23 cellular contexts compared by ENCODE assay signal in genomic region chr14:92461891-92462290, GRCh38. TPM values are rescaled to one million over a fixed set of nuclear protein-coding genes. Genes with fewer than 3 reads are reported as not detected.
DNase-seq lines count a peak whose midpoint lies in the region; ATAC-seq, FAIRE-seq and TF ChIP-seq lines count a peak whose summit lies in the region.
"Had no signal": no experiment of that assay in that cellular context is flagged by ENCODE, and none has a peak within 500 bp of the region (broad histone marks: within the 10 kb centered on the region; RNA-seq: fewer than 3 reads in every experiment).

No MANE protein-coding gene starts in this region.

- POLR2A ChIA-PET in GM12878 (lab: Charles Lee): interaction anchor here (2.0 kb wide), 1 partner anchor 116 kb away, joined by 6 read pairs; no protein-coding TSS in a partner anchor

- H3K4me2 ChIP-seq in GM12878 (ENCODE audit: control insufficient read depth, insufficient read depth): peak overlapping the region; percentile 68

- ATAC-seq in GM12878: no peak; the same call in 2 of the 3 replicates
- ATAC-seq in lung (ENCODE audit: insufficient read depth, low FRiP score): no peak
- ATAC-seq in GM18870 (IDR thresholded peaks at IDR 0.05; ENCODE audit: unreplicated experiment): no peak
- ATAC-seq in foreskin keratinocyte: no peak

- no peak for TF ChIP-seq CTCF in GM12878 (IDR thresholded peaks at IDR 0.05 in 2 of 3, conservative IDR thresholded peaks at IDR 0.05 in 1 of 3; ENCODE audit: control insufficient read depth in 2 of 3, extremely low read depth in 1 of 3, insufficient read depth in 1 of 3, low read depth in 3 of 3, low read length in 3 of 3)
- no peak for TF ChIP-seq CTCF in lung (IDR thresholded peaks at IDR 0.05; ENCODE audit: control extremely low read depth, extremely low read depth)
- TF ChIP-seq CTCF in Calu3 (IDR thresholded peaks at IDR 0.05; ENCODE audit: unreplicated experiment): no peak
- TF ChIP-seq CTCF in foreskin keratinocyte (conservative IDR thresholded peaks at IDR 0.05): no peak

- 90% methylated on average over 7 of the region's 7 CpGs for WGBS in GM12878 (ENCODE audit: insufficient coverage, insufficient replicate concordance, low lambda C conversion rate, missing lambda C conversion rate)
- 88 to 94% methylated on average over 7 of the region's 7 CpGs for WGBS in lung, 2 donors

- RAD21 ChIA-PET in GM12878 (lab: Charles Lee; ENCODE audit: unreplicated experiment): interaction anchor here (0.6 to 2.7 kb wide), 14 partner anchors 23 to 215 kb away, joined by 3 to 14 read pairs (median 5); no protein-coding TSS in a partner anchor

- no peak overlapping the region for H3K27ac Mint-ChIP-seq in Calu3 (ENCODE audit: unreplicated experiment)
- H3K27ac Mint-ChIP-seq: activated B cell treated with CpG ODN at 0.5 μM for 24 hours had no signal

- H2AFZ ChIP-seq in GM12878 (ENCODE audit: control insufficient read depth, low read depth, low read length): no peak overlapping the region
- H2AFZ ChIP-seq: parathyroid adenoma had no signal

- peak; percentile 52 for DNase-seq in activated CD8-positive, alpha-beta memory T cell treated with anti-CD3 and anti-CD28 coated beads for 24 hours
- no peak for DNase-seq in activated CD8-positive, alpha-beta memory T cell treated with anti-CD3 and anti-CD28 coated beads, Interleukin-2, amount 50 U/mL, for 4 hours
- DNase-seq in GM12878 (ENCODE audit: low read depth, low spot score) (no peak), lung (ENCODE audit: low spot score) (no peak), Calu3 (no peak), foreskin keratinocyte (no peak)
- DNase-seq: 8988T; activated B cell treated with CpG ODN at 0.5 μM for 24 hours; activated CD4-positive, alpha-beta memory T cell treated with anti-CD3 and anti-CD28 coated beads, Interleukin-2, amount 10 ng/mL, durations not matched to agents 7 days and 5 days; activated naive CD4-positive, alpha-beta T cell treated with anti-CD3 and anti-CD28 coated beads, Interleukin-2, amount 50 U/mL, for 16 hours; COR-L47; DMS79 treated with DMSO at 0.1 percent for 48 hours; kidney glomerular epithelial cell; NCI-H1048; NCI-H2029; NCI-H2227 treated with DMSO at 0.1 percent for 48 hours; NCI-H748 treated with DMSO at 0.1 percent for 48 hours; thyroid gland had no signal

- in situ Hi-C loops in GM12878 (cut with MboI): no loop called here

- no peaks in the 10 kb centered on the region for H3K9me3 Mint-ChIP-seq in Calu3 (ENCODE audit: low read depth, unreplicated experiment)

- CTCF ChIA-PET in GM12878 (lab: Yijun Ruan, JAX) (interaction anchor here (0.6 to 3.9 kb wide), 15 partner anchors 12 to 465 kb away, joined by 3 to 26 read pairs (median 4); no protein-coding TSS in a partner anchor), Calu3 (lab: Charles Lee) (interaction anchor here (1.0 kb wide), 1 partner anchor 10 kb away, joined by 4 read pairs; no protein-coding TSS in a partner anchor)

- no peak overlapping the region for H3K4me3 ChIP-seq in GM12878
- no peak overlapping the region for H3K4me3 ChIP-seq in lung
- peak overlapping the region in 2 of 5 donors; percentile 4 to 44 for H3K4me3 ChIP-seq in subcutaneous abdominal adipose tissue (ENCODE audit: low read depth in 1 of 5, low read length in 5 of 5)
- H3K4me3 ChIP-seq: cardiac muscle cell, thyroid gland had no signal

- H3K9me3 ChIP-seq in GM12878 (replicated peaks; ENCODE audit: control insufficient read depth, insufficient read depth, low read length) (peaks cover 5% of the 10 kb centered on the region; the same call in 2 of the 3 replicates), lung (ENCODE audit: control insufficient read depth in 2 of 2, insufficient read depth in 1 of 2, low read length in 1 of 2) (peaks cover 0 to 1% of the 10 kb centered on the region in 2 donors), subcutaneous abdominal adipose tissue (ENCODE audit: control insufficient read depth in 5 of 5, low read length in 5 of 5) (peaks cover 3 to 5% (median 4%) of the 10 kb centered on the region in 5 donors)
- H3K9me3 ChIP-seq: thyroid gland had no signal

- H3K4me3 Mint-ChIP-seq in Calu3 (ENCODE audit: low read depth, unreplicated experiment): no peak overlapping the region
- H3K4me3 Mint-ChIP-seq: activated B cell treated with CpG ODN at 0.5 μM for 24 hours; activated CD4-positive, alpha-beta memory T cell treated with anti-CD3 and anti-CD28 coated beads, Interleukin-2, amount 10 ng/mL, durations not matched to agents 7 days and 5 days had no signal

- BruUV-seq in GM12878 (replicated peaks; lab: Mats Ljungman, UMichigan): no TSS peak
- BruUV-seq in Calu3 (replicated peaks; lab: Mats Ljungman, UMichigan): no TSS peak

- peaks cover 10% of the 10 kb centered on the region for H3K27me3 Mint-ChIP-seq in Calu3 (ENCODE audit: unreplicated experiment)

- no peaks in the 10 kb centered on the region for H3K27me3 ChIP-seq in GM12878 (replicated peaks in 1 of 2; ENCODE audit: control insufficient read depth in 2 of 2, insufficient read depth in 2 of 2, low read length in 1 of 2)
- no peaks in the 10 kb centered on the region for H3K27me3 ChIP-seq in lung (ENCODE audit: control insufficient read depth, insufficient read depth)
- peaks cover 0 to 13% (median 0%) of the 10 kb centered on the region in 5 donors for H3K27me3 ChIP-seq in subcutaneous abdominal adipose tissue (ENCODE audit: control insufficient read depth in 5 of 5, insufficient read depth in 4 of 5, low read length in 5 of 5)
- H3K27me3 ChIP-seq in foreskin keratinocyte: no peaks in the 10 kb centered on the region
- H3K27me3 ChIP-seq: cardiac muscle cell, thyroid gland had no signal

- no peaks in the 10 kb centered on the region for H4K20me1 ChIP-seq in GM12878 (ENCODE audit: control insufficient read depth, insufficient read depth)

- H3K9ac ChIP-seq in GM12878 (ENCODE audit: control insufficient read depth, insufficient read depth, low read length) (no peak overlapping the region), subcutaneous abdominal adipose tissue (ENCODE audit: low read length in 5 of 5) (peak overlapping the region in 1 of 5 donors; percentile 23)
- H3K9ac ChIP-seq: parathyroid adenoma had no signal

- H3K36me3 ChIP-seq in GM12878 (ENCODE audit: control insufficient read depth in 2 of 2, insufficient read depth in 2 of 2, low read length in 1 of 2) (no peaks in the 10 kb centered on the region), lung (ENCODE audit: control insufficient read depth in 2 of 2, insufficient read depth in 2 of 2, low read length in 2 of 2) (no peaks in the 10 kb centered on the region), subcutaneous abdominal adipose tissue (ENCODE audit: control insufficient read depth in 5 of 5, insufficient read depth in 5 of 5, low read length in 5 of 5) (no peaks in the 10 kb centered on the region)
- H3K36me3 ChIP-seq: cardiac muscle cell, thyroid gland had no signal

- no peak for TF ChIP-seq RAD21 in GM12878 (IDR thresholded peaks at IDR 0.05; ENCODE audit: insufficient read depth, low read depth, low read length)

- H3K4me1 ChIP-seq in GM12878 (ENCODE audit: control insufficient read depth, insufficient read depth, low read length) (peaks cover 16% of the 10 kb centered on the region), lung (ENCODE audit: control insufficient read depth in 2 of 2, insufficient read depth in 2 of 2, low read length in 2 of 2) (peaks cover 0 to 20% of the 10 kb centered on the region in 2 donors), subcutaneous abdominal adipose tissue (ENCODE audit: control insufficient read depth in 5 of 5, insufficient read depth in 5 of 5, low read length in 5 of 5) (peaks cover 9 to 47% (median 34%) of the 10 kb centered on the region in 5 donors), foreskin keratinocyte (peaks cover 4% of the 10 kb centered on the region)
- H3K4me1 ChIP-seq: parathyroid adenoma had no signal

- no peak for FAIRE-seq in GM12878 (lab: Jason Lieb, UNC)

- intact Hi-C loops in GM12878 (cut with micrococcal nuclease; ENCODE audit: unreplicated experiment) (loop anchor here (2.0 kb wide), 1 partner anchor 219 kb away; no protein-coding TSS in a partner anchor), Calu3 (cut with micrococcal nuclease; ENCODE audit: unreplicated experiment) (no loop called here)

- SMC1A ChIA-PET in GM12878 (lab: Charles Lee; ENCODE audit: uncharacterized antibody, unreplicated experiment): interaction anchor here (0.9 to 2.7 kb wide), 18 partner anchors 9 to 327 kb away, joined by 3 to 16 read pairs (median 4); no protein-coding TSS in a partner anchor

- H3K36me3 Mint-ChIP-seq in Calu3 (ENCODE audit: insufficient read depth, unreplicated experiment): no peaks in the 10 kb centered on the region
- H3K36me3 Mint-ChIP-seq: naive thymus-derived CD4-positive, alpha-beta T cell had no signal

- no peaks in the 10 kb centered on the region for H3K4me1 Mint-ChIP-seq in Calu3 (ENCODE audit: low read depth, unreplicated experiment)

- no peak for TF ChIP-seq POLR2A in GM12878 (IDR thresholded peaks at IDR 0.05; ENCODE audit: low read depth, low read length)

- H3K79me2 ChIP-seq in GM12878 (ENCODE audit: control insufficient read depth, insufficient read depth, low read length): no peaks in the 10 kb centered on the region
- H3K79me2 ChIP-seq: parathyroid adenoma had no signal

- no peak overlapping the region for H3K27ac ChIP-seq in GM12878 (ENCODE audit: control insufficient read depth, insufficient read depth)
- H3K27ac ChIP-seq in lung (ENCODE audit: low read depth in 1 of 2, low read length in 1 of 2): peak overlapping the region; percentile 27 to 66
- peak overlapping the region; percentile 77 for H3K27ac ChIP-seq in subcutaneous abdominal adipose tissue (ENCODE audit: low read depth, low read length)
- H3K27ac ChIP-seq in foreskin keratinocyte: no peak overlapping the region
- H3K27ac ChIP-seq: cardiac muscle cell, parathyroid adenoma had no signal

- TF ChIP-seq EP300 in GM12878 (IDR thresholded peaks at IDR 0.05; ENCODE audit: borderline replicate concordance in 1 of 2, control insufficient read depth in 1 of 2, low read depth in 2 of 2, low read length in 2 of 2): no peak

RNA-seq across cellular contexts. Expression of gene RIN3, which starts 51.7 kb away (rescaled TPM):
- total RNA-seq in GM12878 (2013; cell fraction: nucleolus; rRNA removed): 78.3 and 86.3 TPM in 2 replicates
- 4.6 and 5.6 TPM in 2 replicates for total RNA-seq in GM12878 (2014; rRNA removed)
- 3.5 and 4.7 TPM in 2 replicates for total RNA-seq in GM12878 (2014; rRNA removed; fragmentation: Illumina TruSeq; extraction: Trizol)
- total RNA-seq in GM12878 (2021): 21.8 and 23.3 TPM in 2 replicates
- polyA plus RNA-seq in GM12878 (2011; ENCODE audit: low read depth): 3.7 TPM
- 5.4 and 10.3 TPM in 2 replicates for polyA plus RNA-seq in GM12878 (2011; rRNA removed)
- polyA plus RNA-seq in GM12878 (2011; cell fraction: cytosol; rRNA removed): 12.8 and 13.0 TPM in 2 replicates
- 27.3 and 31.5 TPM in 2 replicates for polyA plus RNA-seq in GM12878 (2011; cell fraction: nucleus; rRNA removed)
- polyA plus RNA-seq in GM12878 (2012): 9.1 and 12.8 TPM in 2 replicates
- polyA plus RNA-seq in GM12878 (2014; fragmentation: Illumina TruSeq; extraction: Trizol): 3.2 and 6.4 TPM in 2 replicates
- under 1 TPM; 0.91 to 0.95 TPM for polyA plus RNA-seq in GM12878 (2014; fragmentation: Nextera tagmentation; extraction: Ambion mirVana)
- 10.0 and 14.3 TPM in 2 replicates for polyA plus RNA-seq in GM12878 (2014; rRNA removed)
- 1 to 10 TPM; 6.3 to 6.7 TPM for polyA plus RNA-seq in GM12878 (2016; fragmentation: Nextera tagmentation; extraction: Ambion mirVana)
- polyA minus RNA-seq in GM12878 (2011; rRNA and poly(A)+ RNA removed): 20.2 and 34.1 TPM in 2 replicates
- 14.3 and 17.9 TPM in 2 replicates for polyA minus RNA-seq in GM12878 (2011; cell fraction: cytosol; rRNA and poly(A)+ RNA removed)
- polyA minus RNA-seq in GM12878 (2011; cell fraction: nucleus; rRNA and poly(A)+ RNA removed): 23.7 and 38.9 TPM in 2 replicates
- total RNA-seq in lung: 10 to 100 TPM; 28.1 to 55.5 TPM
- 10 to 100 TPM; 19.3 to 52.4 TPM for polyA plus RNA-seq in lung
- 13.2 and 13.8 TPM in 2 replicates for total RNA-seq in Calu3 (2022)
- total RNA-seq in foreskin keratinocyte: 7.3 and 9.8 TPM in 2 replicates
- 8.4 and 11.9 TPM in 2 replicates for polyA plus RNA-seq in foreskin keratinocyte

Comparison
In these comparisons a context has a peak if more than half of its experiments do, and no peak if none do; other contexts are left out.
1. H3K27ac ChIP-seq: peak in lung (2 of 2) and subcutaneous abdominal adipose tissue (single experiment); none in GM12878 (single experiment) and foreskin keratinocyte (single experiment).